Comparison of ENCODE assay signal across 9 cellular contexts in genomic region chr6:34638834-34639736, GRCh38. TPM values are rescaled to one million over a fixed set of nuclear protein-coding genes. Genes with fewer than 3 reads are reported as not detected.
DNase-seq lines count a peak whose midpoint lies in the region; ATAC-seq and TF ChIP-seq lines count a peak whose summit lies in the region.
"Had no signal": no experiment of that assay in that cellular context is flagged by ENCODE, and none has a peak within 500 bp of the region (broad histone marks: within the 10 kb centered on the region; RNA-seq: fewer than 3 reads in every experiment).

No MANE protein-coding gene starts in this region.

- no peaks in the 10 kb centered on the region for H3K4me1 Mint-ChIP-seq in activated T-cell treated with anti-CD3 and anti-CD28 coated beads, Interleukin-2, amount 50 U/mL, for 72 hours (ENCODE audit: low read depth)
- peaks cover 16 to 51% of the 10 kb centered on the region in 2 donors for H3K4me1 Mint-ChIP-seq in stimulated activated naive B cell treated with anti-CD40 and anti-IgM and Interleukin-4, amounts not matched to agents 10 μg/mL and 1 μg/mL and 100 μg/mL, for 72 hours

- no peaks in the 10 kb centered on the region for H3K9me3 Mint-ChIP-seq in activated T-cell treated with anti-CD3 and anti-CD28 coated beads, Interleukin-2, amount 50 U/mL, for 72 hours
- H3K9me3 Mint-ChIP-seq in stimulated activated naive B cell treated with anti-CD40 and anti-IgM and Interleukin-4, amounts not matched to agents 10 μg/mL and 1 μg/mL and 100 μg/mL, for 72 hours = no peaks in the 10 kb centered on the region

- H3K27me3 Mint-ChIP-seq in activated T-cell treated with anti-CD3 and anti-CD28 coated beads, Interleukin-2, amount 50 U/mL, for 72 hours (ENCODE audit: low read depth) = no peaks in the 10 kb centered on the region
- no peaks in the 10 kb centered on the region for H3K27me3 Mint-ChIP-seq in stimulated activated naive B cell treated with anti-CD40 and anti-IgM and Interleukin-4, amounts not matched to agents 10 μg/mL and 1 μg/mL and 100 μg/mL, for 72 hours

- peaks cover 0 to 4% (median 0%) of the 10 kb centered on the region in 3 donors for H3K36me3 ChIP-seq in Peyer's patch
- peaks cover 7% of the 10 kb centered on the region for H3K36me3 ChIP-seq in mammary epithelial cell (ENCODE audit: insufficient read depth, low read length)

- dilution Hi-C loops in mammary epithelial cell (cut with HindIII; ENCODE audit: low sequenced_read_pairs) = no loop called here

- H3K4me1 ChIP-seq in Peyer's patch (peaks cover 0 to 5% (median 2%) of the 10 kb centered on the region in 4 donors), mammary epithelial cell (ENCODE audit: insufficient read depth, low read length) (no peaks in the 10 kb centered on the region)

- H3K27ac ChIP-seq in Peyer's patch (peak overlapping the region in 3 of 4 donors; percentile 40 to 82 (median 44)), mammary epithelial cell (ENCODE audit: insufficient read depth, low read depth, low read length) (no peak overlapping the region)

- H3K4me3 ChIP-seq in Peyer's patch (peak overlapping the region in 1 of 4 donors; percentile 26), mammary epithelial cell (replicated peaks in 1 of 3; ENCODE audit: insufficient read depth in 1 of 3, low read depth in 2 of 3, low read length in 3 of 3) (no peak overlapping the region)

- TF ChIP-seq POLR2A in Peyer's patch (IDR thresholded peaks at IDR 0.05) = no peak

- peak; percentile 59 to 85 for ATAC-seq in activated T-cell treated with anti-CD3 and anti-CD28 coated beads, Interleukin-2, amount 50 U/mL, for 72 hours (replicated peaks in 1 of 2)
- ATAC-seq in HG02759 (IDR thresholded peaks at IDR 0.05; ENCODE audit: unreplicated experiment) = peak; percentile 77
- peak; percentile 89 to 92 for ATAC-seq in stimulated activated naive B cell treated with anti-CD40 and anti-IgM and Interleukin-4, amounts not matched to agents 10 μg/mL and 1 μg/mL and 100 μg/mL, for 72 hours (replicated peaks)

- TF ChIP-seq CTCF in Peyer's patch (IDR thresholded peaks at IDR 0.05) (no peak), mammary epithelial cell (conservative IDR thresholded peaks at IDR 0.05 in 1 of 2, IDR thresholded peaks at IDR 0.05 in 1 of 2; ENCODE audit: extremely low read depth in 1 of 2, insufficient read depth in 1 of 2, low read depth in 1 of 2, low read length in 2 of 2) (no peak)

- no TSS peak for BruUV-seq in mammary epithelial cell (replicated peaks; lab: Mats Ljungman, UMichigan)

- H3K4me2 ChIP-seq in mammary epithelial cell (ENCODE audit: insufficient read depth, low read depth, low read length) = no peak overlapping the region

- peak overlapping the region in 1 of 2 donors; percentile 10 for H3K4me3 Mint-ChIP-seq in activated T-cell treated with anti-CD3 and anti-CD28 coated beads, Interleukin-2, amount 50 U/mL, for 72 hours
- H3K4me3 Mint-ChIP-seq in stimulated activated naive B cell treated with anti-CD40 and anti-IgM and Interleukin-4, amounts not matched to agents 10 μg/mL and 1 μg/mL and 100 μg/mL, for 72 hours = peak overlapping the region; percentile 68 to 74

- CTCF ChIA-PET in mammary epithelial cell (lab: Charles Lee; ENCODE audit: low non-redundant PET) = no interaction called here

- no peak overlapping the region for H3K9ac ChIP-seq in mammary epithelial cell (ENCODE audit: insufficient read depth, low read length)

- no peaks in the 10 kb centered on the region for H3K9me3 ChIP-seq in Peyer's patch
- no peaks in the 10 kb centered on the region for H3K9me3 ChIP-seq in mammary epithelial cell (replicated peaks; ENCODE audit: insufficient read depth, low read length)

- peaks cover 35% of the 10 kb centered on the region for H3K79me2 ChIP-seq in mammary epithelial cell (ENCODE audit: insufficient read depth, low read length)

- intact Hi-C loops in mammary epithelial cell (cut with micrococcal nuclease) = no loop called here

- H3K36me3 Mint-ChIP-seq in activated T-cell treated with anti-CD3 and anti-CD28 coated beads, Interleukin-2, amount 50 U/mL, for 72 hours (ENCODE audit: insufficient read depth in 2 of 2) = peaks cover 1 to 6% of the 10 kb centered on the region in 2 donors
- H3K36me3 Mint-ChIP-seq in stimulated activated naive B cell treated with anti-CD40 and anti-IgM and Interleukin-4, amounts not matched to agents 10 μg/mL and 1 μg/mL and 100 μg/mL, for 72 hours = peaks cover 28 to 39% of the 10 kb centered on the region in 2 donors

- WGBS in mammary epithelial cell (ENCODE audit: low coverage, missing lambda C conversion rate) = 96% methylated on average over 6 of the region's 6 CpGs

- no peak overlapping the region for H2AFZ ChIP-seq in mammary epithelial cell (ENCODE audit: low read depth, low read length)

- no peaks in the 10 kb centered on the region for H3K27me3 ChIP-seq in Peyer's patch
- H3K27me3 ChIP-seq in mammary epithelial cell (ENCODE audit: insufficient read depth, low read length) = no peaks in the 10 kb centered on the region

- in situ Hi-C loops in mammary epithelial cell (cut with MboI; ENCODE audit: low sequenced_read_pairs in 2 of 2) = no loop called here

- H4K20me1 ChIP-seq in mammary epithelial cell (ENCODE audit: insufficient read depth, low read length) = no peaks in the 10 kb centered on the region

- no peak for DNase-seq in activated T-cell treated with anti-CD3 and anti-CD28 coated beads, Interleukin-2, amount 50 U/mL, for 72 hours
- DNase-seq in activated T-cell treated with anti-CD3 and anti-CD28 coated beads, Interleukin-2, amount 50 U/mL, for 48 hours = no peak
- peak in 1 of 3 donors; percentile 68 for DNase-seq in Peyer's patch
- DNase-seq in stimulated activated naive B cell treated with anti-CD40 and anti-IgM and Interleukin-4, amounts not matched to agents 10 μg/mL and 1 μg/mL and 100 μg/mL, for 72 hours = peak; percentile 49
- no peak for DNase-seq in RKO (ENCODE audit: low spot score)
- DNase-seq in mammary epithelial cell = no peak
- no peak for DNase-seq in medulla oblongata (ENCODE audit: extremely low spot score)
- DNase-seq: HCEC 1CT had no signal

- H3K27ac Mint-ChIP-seq in activated T-cell treated with anti-CD3 and anti-CD28 coated beads, Interleukin-2, amount 50 U/mL, for 72 hours = peak overlapping the region; percentile 77
- H3K27ac Mint-ChIP-seq in stimulated activated naive B cell treated with anti-CD40 and anti-IgM and Interleukin-4, amounts not matched to agents 10 μg/mL and 1 μg/mL and 100 μg/mL, for 72 hours = peak overlapping the region; percentile 81

RNA-seq across cellular contexts. Expression of gene ILRUN, which starts 57.5 kb away (rescaled TPM):
- total RNA-seq in activated T-cell treated with anti-CD3 and anti-CD28 coated beads, Interleukin-2, amount 50 U/mL, for 72 hours = 10 to 100 TPM; 68.8 to 78.8 TPM
- total RNA-seq in Peyer's patch (10 to 100 TPM; 52.8 to 82.3 (median 73.9) TPM), mammary epithelial cell (10 to 100 TPM; 40.0 to 67.3 TPM)
- 38.9 TPM for polyA plus RNA-seq in mammary epithelial cell
- 84.7 TPM for polyA minus RNA-seq in mammary epithelial cell
